Comparison of ENCODE assay signal across 8 cellular contexts in genomic region chr5:113513384-113514262, GRCh38. TPM values are rescaled to one million over a fixed set of nuclear protein-coding genes. Genes with fewer than 3 reads are reported as not detected.
DNase-seq lines count a peak whose midpoint lies in the region; ATAC-seq and TF ChIP-seq lines count a peak whose summit lies in the region.

Gene YTHDC2, plus strand, starts transcription at chr5:113513694. Its CDS starts 202 bp downstream, at chr5:113513896.

- no peaks in the 10 kb centered on the region for H3K9me3 ChIP-seq in uterus

- DNase-seq in GM13976 (ENCODE audit: low spot score) (peak; percentile 86), NCI-H1436 (lab: John Stamatoyannopoulos, UW) (peak; percentile 74), amygdala (lab: John Stamatoyannopoulos, UW) (peak; percentile 22 to 92 (median 70)), left ventricle myocardium superior (peak; percentile 94), pulmonary artery endothelial cell (ENCODE audit: low read depth, low spot score) (peak; percentile 54), uterus (peak; percentile 81 to 87)

- intact Hi-C loops in left ventricle myocardium superior (cut with micrococcal nuclease), result loop anchor here (5.0 kb wide), 2 partner anchors 176 to 516 kb away; no protein-coding TSS in a partner anchor
- intact Hi-C loops in uterus (cut with DNase I; ENCODE audit: low total_unique reads), result no loop called here

- peak within 1 kb of the TSS; percentile 89 for H3K27ac Mint-ChIP-seq in T-helper 1 cell treated with Interleukin-12 subunit alpha and Interleukin-12 subunit beta and Interleukin-4 antibody, amounts not matched to agents 30 μg/mL and 1 μg/mL, for 36 hours

- H3K36me3 Mint-ChIP-seq in T-helper 1 cell treated with Interleukin-12 subunit alpha and Interleukin-12 subunit beta and Interleukin-4 antibody, amounts not matched to agents 30 μg/mL and 1 μg/mL, for 36 hours (ENCODE audit: low read depth), result peaks cover 10% of the 10 kb centered on the region

- peak; percentile 64 to 72 for TF ChIP-seq POLR2A in uterus (IDR thresholded peaks at IDR 0.05)

- TF ChIP-seq CTCF in GM13976 (IDR thresholded peaks at IDR 0.05; ENCODE audit: borderline replicate concordance, control extremely low read depth, extremely low read depth, insufficient read depth, missing control alignments) (peak; percentile 5), uterus (IDR thresholded peaks at IDR 0.05) (peak; percentile 2 to 31 (median 12))

- no peaks in the 10 kb centered on the region for H3K27me3 ChIP-seq in uterus

- peak; percentile 99 for ATAC-seq in HG02840 (IDR thresholded peaks at IDR 0.05; ENCODE audit: low FRiP score, unreplicated experiment)
- peak; percentile 99 for ATAC-seq in left ventricle myocardium superior

- H3K4me1 ChIP-seq in uterus, result no peaks in the 10 kb centered on the region

- peak within 1 kb of the TSS; percentile 60 to 93 for H3K4me3 ChIP-seq in uterus

- in situ Hi-C loops in GM13976 (cut with MboI; ENCODE audit: low sequenced_read_pairs, unreplicated experiment), result loop anchor here (10.0 to 25.0 kb wide), 3 partner anchors 129 to 526 kb away; partner anchors contain the start of gene DCP2

- H3K27ac ChIP-seq in uterus, result peak within 1 kb of the TSS; percentile 89 to 97

- peaks cover 28% of the 10 kb centered on the region for H3K4me1 Mint-ChIP-seq in T-helper 1 cell treated with Interleukin-12 subunit alpha and Interleukin-12 subunit beta and Interleukin-4 antibody, amounts not matched to agents 30 μg/mL and 1 μg/mL, for 36 hours (ENCODE audit: low read depth)

- H3K36me3 ChIP-seq in uterus, result no peaks in the 10 kb centered on the region

- H3K27me3 Mint-ChIP-seq in T-helper 1 cell treated with Interleukin-12 subunit alpha and Interleukin-12 subunit beta and Interleukin-4 antibody, amounts not matched to agents 30 μg/mL and 1 μg/mL, for 36 hours (ENCODE audit: low read depth), result peaks cover 19% of the 10 kb centered on the region

- peak within 1 kb of the TSS; percentile 91 for H3K4me3 Mint-ChIP-seq in T-helper 1 cell treated with Interleukin-12 subunit alpha and Interleukin-12 subunit beta and Interleukin-4 antibody, amounts not matched to agents 30 μg/mL and 1 μg/mL, for 36 hours

- H3K9me3 Mint-ChIP-seq in T-helper 1 cell treated with Interleukin-12 subunit alpha and Interleukin-12 subunit beta and Interleukin-4 antibody, amounts not matched to agents 30 μg/mL and 1 μg/mL, for 36 hours, result peaks cover 4% of the 10 kb centered on the region

RNA-seq across cellular contexts. Expression of gene YTHDC2, which starts in this region (rescaled TPM):
- total RNA-seq in left ventricle myocardium superior (13.4 TPM), pulmonary artery endothelial cell (26.6 and 40.8 TPM in 2 replicates), uterus (10 to 100 TPM; 22.3 to 66.1 (median 31.8) TPM)

Comparison
In these comparisons a context has a peak if more than half of its experiments do, and no peak if none do; other contexts are left out.
1. Peak in every context shown above with its lines: DNase-seq, ATAC-seq, H3K4me3 ChIP-seq and H3K27ac ChIP-seq.